ENCODE assay signal across 1 cellular context in the genomic region with DNA sequence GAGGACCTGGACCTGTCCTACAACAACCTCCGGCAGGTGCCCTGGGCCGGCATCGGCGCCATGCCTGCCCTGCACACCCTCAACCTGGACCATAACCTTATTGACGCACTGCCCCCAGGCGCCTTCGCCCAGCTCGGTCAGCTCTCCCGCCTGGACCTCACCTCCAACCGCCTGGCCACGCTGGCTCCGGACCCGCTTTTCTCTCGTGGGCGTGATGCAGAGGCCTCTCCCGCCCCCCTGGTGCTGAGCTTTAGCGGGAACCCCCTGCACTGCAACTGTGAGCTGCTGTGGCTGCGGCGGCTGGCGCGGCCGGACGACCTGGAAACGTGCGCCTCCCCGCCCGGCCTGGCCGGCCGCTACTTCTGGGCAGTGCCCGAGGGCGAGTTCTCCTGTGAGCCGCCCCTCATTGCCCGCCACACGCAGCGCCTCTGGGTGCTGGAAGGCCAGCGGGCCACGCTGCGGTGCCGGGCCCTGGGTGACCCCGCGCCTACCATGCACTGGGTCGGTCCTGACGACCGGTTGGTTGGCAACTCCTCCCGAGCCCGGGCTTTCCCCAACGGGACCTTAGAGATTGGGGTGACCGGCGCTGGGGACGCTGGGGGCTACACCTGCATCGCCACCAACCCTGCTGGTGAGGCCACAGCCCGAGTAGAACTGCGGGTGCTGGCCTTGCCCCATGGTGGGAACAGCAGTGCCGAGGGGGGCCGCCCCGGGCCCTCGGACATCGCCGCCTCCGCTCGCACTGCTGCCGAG.
A peak's percentile ranks its signal among the peaks of the same experiment; 100 is the strongest.
TF ChIP-seq lines count a peak whose summit lies in the region.

No MANE protein-coding gene starts in this region.

TF ChIP-seq in GM12878, 131 proteins besides CTCF, POLR2A, EP300 and RAD21:
- no peak for TF ChIP-seq ESRRA (IDR thresholded peaks at IDR 0.05; ENCODE audit: low read length)
- TF ChIP-seq, protein P1, sequence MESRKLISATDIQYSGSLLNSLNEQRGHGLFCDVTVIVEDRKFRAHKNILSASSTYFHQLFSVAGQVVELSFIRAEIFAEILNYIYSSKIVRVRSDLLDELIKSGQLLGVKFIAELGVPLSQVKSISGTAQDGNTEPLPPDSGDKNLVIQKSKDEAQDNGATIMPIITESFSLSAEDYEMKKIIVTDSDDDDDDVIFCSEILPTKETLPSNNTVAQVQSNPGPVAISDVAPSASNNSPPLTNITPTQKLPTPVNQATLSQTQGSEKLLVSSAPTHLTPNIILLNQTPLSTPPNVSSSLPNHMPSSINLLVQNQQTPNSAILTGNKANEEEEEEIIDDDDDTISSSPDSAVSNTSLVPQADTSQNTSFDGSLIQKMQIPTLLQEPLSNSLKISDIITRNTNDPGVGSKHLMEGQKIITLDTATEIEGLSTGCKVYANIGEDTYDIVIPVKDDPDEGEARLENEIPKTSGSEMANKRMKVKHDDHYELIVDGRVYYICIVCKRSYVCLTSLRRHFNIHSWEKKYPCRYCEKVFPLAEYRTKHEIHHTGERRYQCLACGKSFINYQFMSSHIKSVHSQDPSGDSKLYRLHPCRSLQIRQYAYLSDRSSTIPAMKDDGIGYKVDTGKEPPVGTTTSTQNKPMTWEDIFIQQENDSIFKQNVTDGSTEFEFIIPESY (IDR thresholded peaks at IDR 0.05), result peak; percentile 43; the same call in 1 of the 2 replicates
- no peak for TF ChIP-seq NBN (IDR thresholded peaks at IDR 0.05)
